In the genomic region with DNA sequence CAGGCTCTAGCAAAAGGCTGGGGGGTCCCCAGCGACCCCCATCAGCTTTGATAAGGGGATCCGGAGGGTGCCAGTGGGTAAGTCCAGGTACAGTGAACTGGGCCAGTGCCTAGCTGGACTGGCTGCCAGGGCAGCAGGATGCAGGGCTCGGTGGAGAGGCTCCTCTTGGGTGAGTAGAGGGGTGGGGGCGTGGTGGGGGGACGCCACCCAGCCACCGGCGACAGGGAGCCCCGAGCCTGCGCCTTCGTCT, we compare ENCODE assay signal across 9 cellular contexts. TPM values are rescaled to one million over a fixed set of nuclear protein-coding genes. Genes with fewer than 3 reads are reported as not detected.
DNase-seq lines count a peak whose midpoint lies in the region; ATAC-seq and TF ChIP-seq lines count a peak whose summit lies in the region.
"Had no signal": no experiment of that assay in that cellular context is flagged by ENCODE, and none has a peak within 500 bp of the region (broad histone marks: within the 10 kb centered on the region; RNA-seq: fewer than 3 reads in every experiment).

No MANE protein-coding gene starts in this region.

- no peaks in the 10 kb centered on the region for H3K9me3 ChIP-seq in DOHH2 (ENCODE audit: control insufficient read depth, insufficient read depth, low read length)
- no peaks in the 10 kb centered on the region for H3K9me3 ChIP-seq in SJSA1 (replicated peaks)
- H3K9me3 ChIP-seq in prostate gland, result no peaks in the 10 kb centered on the region

- H3K27ac ChIP-seq in DOHH2 (ENCODE audit: low read depth, low read length), result no peak overlapping the region
- H3K27ac ChIP-seq in SJSA1, result no peak overlapping the region; the same call in 1 of the 2 replicates
- H3K27ac ChIP-seq in prostate gland, result peak overlapping the region; percentile 76 to 78

- no peaks in the 10 kb centered on the region for H3K9me2 ChIP-seq in DOHH2 (replicated peaks; ENCODE audit: control insufficient read depth, low read length)

- 1% methylated on average over 7 of the region's 10 CpGs for WGBS in prostate gland

- peak overlapping the region; percentile 98 for H3K4me2 ChIP-seq in DOHH2 (ENCODE audit: low read length)

- no peak for DNase-seq in SJSA1 (ENCODE audit: low read depth in 1 of 2, low spot score in 2 of 2)
- DNase-seq in fibroblast of pulmonary artery (ENCODE audit: low read depth), result no peak
- DNase-seq in prostate gland (ENCODE audit: low spot score), result no peak
- no peak for DNase-seq in superior temporal gyrus (ENCODE audit: extremely low spot score)
- no peak for DNase-seq in activated gamma-delta T cell treated with Interleukin-2 at 50 U/mL for 16 hours
- DNase-seq: SIG-M5 had no signal

- H3K36me3 ChIP-seq in DOHH2 (ENCODE audit: control insufficient read depth, low read length) (no peaks in the 10 kb centered on the region), SJSA1 (no peaks in the 10 kb centered on the region), prostate gland (no peaks in the 10 kb centered on the region)

- H3F3A ChIP-seq in DOHH2 (ENCODE audit: control insufficient read depth, insufficient read depth), result no peaks in the 10 kb centered on the region

- peaks cover 17% of the 10 kb centered on the region for H3K27me3 ChIP-seq in DOHH2 (ENCODE audit: control insufficient read depth, low read length)
- H3K27me3 ChIP-seq in SJSA1 (replicated peaks), result no peaks in the 10 kb centered on the region
- no peaks in the 10 kb centered on the region for H3K27me3 ChIP-seq in prostate gland (replicated peaks; ENCODE audit: insufficient read depth)

- ATAC-seq in GM21367 (IDR thresholded peaks at IDR 0.05; ENCODE audit: unreplicated experiment), result no peak
- ATAC-seq in GM19351 (IDR thresholded peaks at IDR 0.05; ENCODE audit: unreplicated experiment), result no peak

- no peak for TF ChIP-seq POLR2A in prostate gland (IDR thresholded peaks at IDR 0.05)

- intact Hi-C loops in prostate gland (cut with DNase I), result loop anchor here (5.0 kb wide), 1 partner anchor 41 kb away; no protein-coding TSS in a partner anchor

- no peaks in the 10 kb centered on the region for H3K79me2 ChIP-seq in DOHH2 (ENCODE audit: control insufficient read depth, low read length)

- no peaks in the 10 kb centered on the region for H4K20me1 ChIP-seq in DOHH2 (ENCODE audit: control insufficient read depth, insufficient read depth, low read depth, low read length)

- peak overlapping the region; percentile 78 for H3K4me3 ChIP-seq in DOHH2 (ENCODE audit: low read length)
- peak overlapping the region; percentile 44 for H3K4me3 ChIP-seq in SJSA1
- H3K4me3 ChIP-seq in fibroblast of pulmonary artery (replicated peaks; ENCODE audit: low read depth, low read length), result peak overlapping the region; percentile 58
- peak overlapping the region; percentile 51 to 60 for H3K4me3 ChIP-seq in prostate gland

- H3K4me1 ChIP-seq in DOHH2 (ENCODE audit: control insufficient read depth, low read length), result peaks cover 35% of the 10 kb centered on the region
- H3K4me1 ChIP-seq in SJSA1 (replicated peaks), result peaks cover 27% of the 10 kb centered on the region
- H3K4me1 ChIP-seq in prostate gland (replicated peaks), result peaks cover 22% of the 10 kb centered on the region

- TF ChIP-seq CTCF in DOHH2 (IDR thresholded peaks at IDR 0.05; ENCODE audit: low read depth, low read length, poor library complexity, severe bottlenecking) (no peak), fibroblast of pulmonary artery (IDR thresholded peaks at IDR 0.05; ENCODE audit: low read length, missing control alignments) (no peak), prostate gland (IDR thresholded peaks at IDR 0.05) (no peak)

RNA-seq across cellular contexts. Expression of a gene that starts 0.2 kb away (rescaled TPM):
- total RNA-seq in SJSA1 (2014; rRNA removed; shearing (Covaris generic)), result 0.38 and 1.1 TPM in 2 replicates
- total RNA-seq in prostate gland, result 10 to 100 TPM; 19.1 to 28.5 TPM

RNA-seq across cellular contexts. Expression of a gene that starts 14.5 kb away (rescaled TPM):
- 3.6 and 4.3 TPM in 2 replicates for total RNA-seq in SJSA1 (2014; rRNA removed; shearing (Covaris generic))
- 10 to 100 TPM; 39.0 to 52.5 TPM for total RNA-seq in prostate gland

RNA-seq across cellular contexts. Expression of a gene that starts 33.2 kb away (rescaled TPM):
- not detected in 2 replicates for total RNA-seq in SJSA1 (2014; rRNA removed; shearing (Covaris generic))
- 1 to 10 TPM in 1 of 2 donors, not detected in 1; 1.0 TPM for total RNA-seq in prostate gland

RNA-seq across cellular contexts. Expression of a gene that starts 52.7 kb away (rescaled TPM):
- total RNA-seq in SJSA1 (2014; rRNA removed; shearing (Covaris generic)), result 25.7 and 27.6 TPM in 2 replicates
- 10 to 100 TPM; 15.0 to 26.5 TPM for total RNA-seq in prostate gland

Comparison
In these comparisons a context has a peak if more than half of its experiments do, and no peak if none do; other contexts are left out.
1. H3K27ac ChIP-seq: peak in prostate gland (2 of 2); none in DOHH2 (single experiment) and SJSA1 (single experiment).
2. Peak in every context shown above with its lines, with median percentiles within 50 percentile points of each other: H3K4me3 ChIP-seq.